Comparison of ENCODE assay signal across 1 cellular context in the genomic region with DNA sequence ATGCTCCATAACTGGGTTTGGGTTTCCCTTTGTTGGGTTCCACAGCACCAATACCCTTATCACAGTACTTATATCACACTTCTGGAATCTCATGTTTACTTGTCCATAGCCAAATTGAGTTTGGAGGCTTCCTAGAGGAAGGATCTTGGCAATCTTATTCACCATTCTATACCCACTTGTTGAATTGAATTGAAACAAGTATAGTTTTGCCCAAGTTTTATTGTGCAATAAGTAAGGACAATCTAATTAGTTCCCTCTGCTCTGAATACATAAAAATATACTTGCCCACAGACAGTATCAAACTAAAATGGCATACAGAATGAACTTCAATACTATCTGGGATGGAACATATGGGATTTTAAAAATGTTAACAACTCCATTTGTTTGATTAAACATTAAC.
TF ChIP-seq lines count a peak whose summit lies in the region.

No MANE protein-coding gene starts in this region.

TF ChIP-seq in IMR-90, 13 proteins besides CTCF, POLR2A, EP300 and RAD21:
- TF ChIP-seq USF2 (IDR thresholded peaks at IDR 0.05; ENCODE audit: low read depth, low read length) (no peak), NFE2L2 (IDR thresholded peaks at IDR 0.05; ENCODE audit: low read depth, low read length) (no peak), RFX5 (IDR thresholded peaks at IDR 0.05; ENCODE audit: low read depth, low read length) (no peak), CEBPB (IDR thresholded peaks at IDR 0.05; ENCODE audit: low read depth, low read length) (peak; percentile 67), MAZ (IDR thresholded peaks at IDR 0.05; ENCODE audit: borderline replicate concordance, low read depth, low read length) (no peak)
